Comparison of ENCODE assay signal across 8 cellular contexts in the genomic region with DNA sequence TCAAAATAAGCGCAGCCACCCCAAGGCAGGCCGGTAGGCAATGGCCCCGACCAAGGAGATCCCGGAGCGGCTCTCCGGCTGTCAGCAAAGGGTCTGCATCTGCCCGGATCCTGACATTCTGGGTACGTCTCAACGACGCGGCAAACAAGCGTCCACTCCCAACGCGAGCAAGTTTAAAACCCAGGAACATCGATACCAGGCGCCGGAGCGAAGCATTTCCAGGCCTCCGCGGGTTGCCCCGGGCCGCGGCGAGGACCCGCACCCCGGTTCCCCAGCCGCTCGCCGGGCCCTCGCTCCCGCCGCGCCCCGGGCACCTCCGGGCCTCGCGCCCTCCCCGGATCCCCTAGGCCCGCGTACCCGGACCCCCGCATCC. TPM values are rescaled to one million over a fixed set of nuclear protein-coding genes. Genes with fewer than 3 reads are reported as not detected.
DNase-seq lines count a peak whose midpoint lies in the region; ATAC-seq, FAIRE-seq and TF ChIP-seq lines count a peak whose summit lies in the region.

No MANE protein-coding gene starts in this region.

- H3K4me1 Mint-ChIP-seq in CD8-positive, alpha-beta memory T cell = peaks cover 30 to 47% (median 44%) of the 10 kb centered on the region in 3 donors

- WGBS in K562 (ENCODE audit: insufficient coverage, low coverage, missing lambda C conversion rate) = 0% methylated on average over 18 of the region's 42 CpGs

- CTCF ChIA-PET in CD8-positive, alpha-beta memory T cell (lab: Charles Lee) = no interaction called here
- CTCF ChIA-PET in K562 (lab: Yijun Ruan, JAX; ENCODE audit: low intra/inter-chr PET ratio) = no interaction called here

- no peak for DNase-seq in CD8-positive, alpha-beta memory T cell
- DNase-seq in K562 (ENCODE audit: extremely low read depth in 1 of 4, low spot score in 3 of 4) (peak in 2 of 4 experiments; percentile 45 to 55), sciatic nerve (ENCODE audit: low spot score) (peak; percentile 60), NCI-H128 (lab: John Stamatoyannopoulos, UW; ENCODE audit: unreplicated experiment) (no peak)

- no peaks in the 10 kb centered on the region for H3K9me2 ChIP-seq in SU-DHL-6 (replicated peaks; ENCODE audit: insufficient read depth, low read length)

- H3K4me2 ChIP-seq in SU-DHL-6 (ENCODE audit: low read depth, low read length, poor library complexity, severe bottlenecking) (peak overlapping the region; percentile 61), K562 (ENCODE audit: insufficient read depth, low read length) (peak overlapping the region; percentile 68)

- H3K27ac ChIP-seq in CD8-positive, alpha-beta memory T cell (ENCODE audit: low read depth, low read length) = peak overlapping the region; percentile 57
- H3K27ac ChIP-seq in SU-DHL-6 (ENCODE audit: low read depth, low read length) (no peak overlapping the region), K562 (ENCODE audit: extremely low read depth, low read depth, low read length) (peak overlapping the region; percentile 63)

- POLR2A ChIA-PET in CD8-positive, alpha-beta memory T cell (lab: Charles Lee) = interaction anchor here (1.5 to 1.8 kb wide), 2 partner anchors 21 to 37 kb away, joined by 6 to 7 read pairs; a partner anchor contains a TSS
- POLR2A ChIA-PET in K562 (lab: Yijun Ruan, JAX) = interaction anchor here (1.5 kb wide), 1 partner anchor 20 kb away, joined by 3 read pairs; a partner anchor contains a TSS

- FAIRE-seq in K562 (lab: Jason Lieb, UNC) = no peak

- peak overlapping the region; percentile 37 for H2AFZ ChIP-seq in SU-DHL-6 (ENCODE audit: low read depth, low read length, severe bottlenecking)
- H2AFZ ChIP-seq in K562 (ENCODE audit: low read depth, low read length) = peak overlapping the region; percentile 77

- peaks cover 20% of the 10 kb centered on the region for H3K4me1 ChIP-seq in CD8-positive, alpha-beta memory T cell (ENCODE audit: insufficient read depth, low read length)
- peaks cover 15 to 26% of the 10 kb centered on the region in 2 experiments for H3K4me1 ChIP-seq in K562 (replicated peaks in 1 of 2; ENCODE audit: control insufficient read depth in 2 of 2, insufficient read depth in 2 of 2, low read length in 2 of 2)

- TF ChIP-seq EP300 in K562 (IDR thresholded peaks at IDR 0.05; ENCODE audit: low read length) = no peak

- H3F3A ChIP-seq in SU-DHL-6 (ENCODE audit: insufficient read depth) = peaks cover 17% of the 10 kb centered on the region

- no peaks in the 10 kb centered on the region for H3K36me3 ChIP-seq in CD8-positive, alpha-beta memory T cell (ENCODE audit: insufficient read depth, low read length)
- H3K36me3 ChIP-seq in SU-DHL-6 (ENCODE audit: low read length) (no peaks in the 10 kb centered on the region), K562 (ENCODE audit: control insufficient read depth, insufficient read depth, low read length) (peaks cover 7% of the 10 kb centered on the region; the same call in 2 of the 3 replicates)

- no peaks in the 10 kb centered on the region for H3K9me3 Mint-ChIP-seq in CD8-positive, alpha-beta memory T cell

- ATAC-seq in GM19395 (IDR thresholded peaks at IDR 0.05; ENCODE audit: unreplicated experiment) (peak; percentile 56), HG03521 (IDR thresholded peaks at IDR 0.05; ENCODE audit: unreplicated experiment) (peak; percentile 32), K562 (peak; percentile 57), sciatic nerve (peak; percentile 48)

- H3K4me3 Mint-ChIP-seq in CD8-positive, alpha-beta memory T cell = peak overlapping the region; percentile 88 to 96 (median 95)

- TF ChIP-seq POLR2A in K562 (conservative IDR thresholded peaks at IDR 0.05) = no peak

- no peak for TF ChIP-seq CTCF in SU-DHL-6 (IDR thresholded peaks at IDR 0.05; ENCODE audit: insufficient read depth, low read length, poor library complexity, severe bottlenecking)
- TF ChIP-seq CTCF in K562 (IDR thresholded peaks at IDR 0.05 in 2 of 3, conservative IDR thresholded peaks at IDR 0.05 in 1 of 3; ENCODE audit: insufficient read depth in 2 of 3, low read depth in 1 of 3, low read length in 3 of 3) = no peak

- H3K27me3 Mint-ChIP-seq in CD8-positive, alpha-beta memory T cell = no peaks in the 10 kb centered on the region

- in situ Hi-C loops in K562 (cut with MboI) = no loop called here

- H3K79me2 ChIP-seq in SU-DHL-6 (ENCODE audit: insufficient read depth, low read length) (peaks cover 4% of the 10 kb centered on the region; the same call in 1 of the 2 replicates), K562 (ENCODE audit: control insufficient read depth, insufficient read depth, low read length) (peaks cover 48% of the 10 kb centered on the region)

- peak overlapping the region; percentile 58 for H3K4me3 ChIP-seq in CD8-positive, alpha-beta memory T cell (ENCODE audit: low read length)
- H3K4me3 ChIP-seq in SU-DHL-6 (ENCODE audit: insufficient read depth, low read length, poor library complexity, severe bottlenecking) (peak overlapping the region; percentile 53), K562 (peak overlapping the region; percentile 57), iPS-11a (ENCODE audit: low read depth, low read length) (peak overlapping the region; percentile 60)

- H3K36me3 Mint-ChIP-seq in CD8-positive, alpha-beta memory T cell = peaks cover 0 to 5% (median 0%) of the 10 kb centered on the region in 3 donors

- H3K27ac Mint-ChIP-seq in CD8-positive, alpha-beta memory T cell = peak overlapping the region; percentile 68 to 97 (median 95)

- H4K20me1 ChIP-seq in SU-DHL-6 (ENCODE audit: low read depth, low read length) (no peaks in the 10 kb centered on the region), K562 (replicated peaks; ENCODE audit: control insufficient read depth, insufficient read depth, low read length) (peaks cover 25% of the 10 kb centered on the region; the same call in 1 of the 2 replicates)

- TF ChIP-seq RAD21 in K562 (CRISPR knock-in tag; conservative IDR thresholded peaks at IDR 0.05 in 1 of 2, IDR thresholded peaks at IDR 0.05 in 1 of 2) = no peak

- no peaks in the 10 kb centered on the region for H3K9me1 ChIP-seq in K562 (ENCODE audit: control insufficient read depth, insufficient read depth, low read length)

- H3K9ac ChIP-seq in SU-DHL-6 (ENCODE audit: low read length) (peak overlapping the region; percentile 55), K562 (ENCODE audit: insufficient read depth in 1 of 2, low read depth in 2 of 2, low read length in 2 of 2) (peak overlapping the region; percentile 70 to 97)

- intact Hi-C loops in K562 (cut with micrococcal nuclease) (no loop called here), sciatic nerve (cut with DNase I) (no loop called here)

- no TSS peak for BruUV-seq in K562 (replicated peaks; lab: Mats Ljungman, UMichigan)

- H3K27me3 ChIP-seq in CD8-positive, alpha-beta memory T cell (ENCODE audit: insufficient read depth, low read length, poor library complexity, severe bottlenecking) = no peaks in the 10 kb centered on the region
- no peaks in the 10 kb centered on the region for H3K27me3 ChIP-seq in SU-DHL-6 (ENCODE audit: low read length)
- no peaks in the 10 kb centered on the region for H3K27me3 ChIP-seq in K562 (ENCODE audit: control insufficient read depth in 2 of 2, insufficient read depth in 2 of 2, low read length in 2 of 2)

- no peaks in the 10 kb centered on the region for H3K9me3 ChIP-seq in CD8-positive, alpha-beta memory T cell (ENCODE audit: low read length)
- no peaks in the 10 kb centered on the region for H3K9me3 ChIP-seq in SU-DHL-6 (ENCODE audit: insufficient read depth, low read length)
- H3K9me3 ChIP-seq in K562 (replicated peaks; ENCODE audit: control insufficient read depth, insufficient read depth, low read depth, low read length) = no peaks in the 10 kb centered on the region

RNA-seq across cellular contexts. Expression of a gene that starts 0.5 kb away (rescaled TPM):
- 10 to 100 TPM; 34.7 to 37.8 TPM for total RNA-seq in CD8-positive, alpha-beta memory T cell
- polyA plus RNA-seq in CD8-positive, alpha-beta memory T cell = 33.1 TPM
- 23.3 and 33.1 TPM in 2 replicates for total RNA-seq in K562 (2011; cell fraction: chromatin; rRNA removed; ENCODE audit: low replicate concordance)
- total RNA-seq in K562 (2011; cell fraction: nucleolus; rRNA removed) = 21.2 and 24.7 TPM in 2 replicates
- total RNA-seq in K562 (2011; cell fraction: nucleoplasm; rRNA removed) = 19.4 and 24.6 TPM in 2 replicates
- total RNA-seq in K562 (2014; rRNA removed) = 17.0 and 18.4 TPM in 2 replicates
- total RNA-seq in K562 (2014; rRNA removed; fragmentation: Illumina TruSeq; extraction: Trizol) = 9.7 and 10.3 TPM in 2 replicates
- total RNA-seq in K562 (2015; rRNA removed; fragmentation: Illumina TruSeq; extraction: Trizol) = 12.4 and 14.2 TPM in 2 replicates
- total RNA-seq in K562 (2021) = 15.6 and 18.7 TPM in 2 replicates
- polyA plus RNA-seq in K562 (2011; rRNA removed) = 14.9 and 15.6 TPM in 2 replicates
- 11.3 and 12.8 TPM in 2 replicates for polyA plus RNA-seq in K562 (2011; cell fraction: cytosol; rRNA removed)
- 19.8 and 22.6 TPM in 2 replicates for polyA plus RNA-seq in K562 (2011; cell fraction: nucleus; rRNA removed)
- 12.3 and 14.9 TPM in 2 replicates for polyA plus RNA-seq in K562 (2012)
- 14.8 and 25.8 TPM in 2 replicates for polyA plus RNA-seq in K562 (2014; fragmentation: Illumina TruSeq; extraction: Trizol)
- 1 to 10 TPM; 1.7 to 3.8 TPM for polyA plus RNA-seq in K562 (2014; fragmentation: Nextera tagmentation; extraction: Ambion mirVana)
- polyA plus RNA-seq in K562 (2014; rRNA removed) = 10.7 and 12.5 TPM in 2 replicates
- polyA minus RNA-seq in K562 (2011; rRNA and poly(A)+ RNA removed) = 16.6 and 18.6 TPM in 2 replicates
- 9.7 and 11.0 TPM in 2 replicates for polyA minus RNA-seq in K562 (2011; cell fraction: cytosol; rRNA and poly(A)+ RNA removed)
- polyA minus RNA-seq in K562 (2011; cell fraction: nucleus; rRNA and poly(A)+ RNA removed) = 7.9 and 9.0 TPM in 2 replicates
- total RNA-seq in sciatic nerve = 42.8 TPM

RNA-seq across cellular contexts. Expression of a gene that starts 20.3 kb away (rescaled TPM):
- 10 to 100 TPM; 15.2 to 16.2 TPM for total RNA-seq in CD8-positive, alpha-beta memory T cell
- 13.9 TPM for polyA plus RNA-seq in CD8-positive, alpha-beta memory T cell
- 5.1 and 8.4 TPM in 2 replicates for total RNA-seq in K562 (2011; cell fraction: chromatin; rRNA removed; ENCODE audit: low replicate concordance)
- 3.8 and 4.3 TPM in 2 replicates for total RNA-seq in K562 (2011; cell fraction: nucleolus; rRNA removed)
- 4.6 and 7.3 TPM in 2 replicates for total RNA-seq in K562 (2011; cell fraction: nucleoplasm; rRNA removed)
- total RNA-seq in K562 (2014; rRNA removed) = 4.5 and 9.1 TPM in 2 replicates
- total RNA-seq in K562 (2014; rRNA removed; fragmentation: Illumina TruSeq; extraction: Trizol) = 6.4 and 6.9 TPM in 2 replicates
- total RNA-seq in K562 (2015; rRNA removed; fragmentation: Illumina TruSeq; extraction: Trizol) = 7.0 and 8.3 TPM in 2 replicates
- 10.2 and 11.7 TPM in 2 replicates for total RNA-seq in K562 (2021)
- polyA plus RNA-seq in K562 (2011; rRNA removed) = 14.3 and 17.4 TPM in 2 replicates
- 24.0 and 24.2 TPM in 2 replicates for polyA plus RNA-seq in K562 (2011; cell fraction: cytosol; rRNA removed)
- 9.4 and 10.3 TPM in 2 replicates for polyA plus RNA-seq in K562 (2011; cell fraction: nucleus; rRNA removed)
- 10.5 and 13.2 TPM in 2 replicates for polyA plus RNA-seq in K562 (2012)
- 12.0 and 16.2 TPM in 2 replicates for polyA plus RNA-seq in K562 (2014; fragmentation: Illumina TruSeq; extraction: Trizol)
- polyA plus RNA-seq in K562 (2014; fragmentation: Nextera tagmentation; extraction: Ambion mirVana) = 1 to 10 TPM; 3.3 to 4.7 TPM
- 7.5 and 9.0 TPM in 2 replicates for polyA plus RNA-seq in K562 (2014; rRNA removed)
- 14.8 and 20.1 TPM in 2 replicates for polyA minus RNA-seq in K562 (2011; rRNA and poly(A)+ RNA removed)
- polyA minus RNA-seq in K562 (2011; cell fraction: cytosol; rRNA and poly(A)+ RNA removed) = 7.6 and 11.1 TPM in 2 replicates
- polyA minus RNA-seq in K562 (2011; cell fraction: nucleus; rRNA and poly(A)+ RNA removed) = 1.3 and 4.7 TPM in 2 replicates
- 19.2 TPM for total RNA-seq in sciatic nerve

RNA-seq across cellular contexts. Expression of a gene that starts 36.6 kb away (rescaled TPM):
- total RNA-seq in CD8-positive, alpha-beta memory T cell = 100 to 1,000 TPM; 140 to 147 TPM
- polyA plus RNA-seq in CD8-positive, alpha-beta memory T cell = 122 TPM
- 20.9 and 28.4 TPM in 2 replicates for total RNA-seq in K562 (2011; cell fraction: chromatin; rRNA removed; ENCODE audit: low replicate concordance)
- 50.9 and 59.1 TPM in 2 replicates for total RNA-seq in K562 (2011; cell fraction: nucleolus; rRNA removed)
- 40.5 and 59.2 TPM in 2 replicates for total RNA-seq in K562 (2011; cell fraction: nucleoplasm; rRNA removed)
- total RNA-seq in K562 (2014; rRNA removed) (197 and 210 TPM in 2 replicates), K562 (2014; rRNA removed; fragmentation: Illumina TruSeq; extraction: Trizol) (111 and 125 TPM in 2 replicates), K562 (2015; rRNA removed; fragmentation: Illumina TruSeq; extraction: Trizol) (152 and 163 TPM in 2 replicates), K562 (2021) (214 and 225 TPM in 2 replicates), sciatic nerve (38.0 TPM)
- polyA plus RNA-seq in K562 (2011; rRNA removed) (197 and 215 TPM in 2 replicates), K562 (2014; fragmentation: Illumina TruSeq; extraction: Trizol) (176 and 179 TPM in 2 replicates), K562 (2014; fragmentation: Nextera tagmentation; extraction: Ambion mirVana) (10 to 100 TPM; 51.4 to 92.8 TPM), K562 (2014; rRNA removed) (169 and 185 TPM in 2 replicates)
- polyA plus RNA-seq in K562 (2011; cell fraction: cytosol; rRNA removed) = 413 and 533 TPM in 2 replicates
- 126 and 138 TPM in 2 replicates for polyA plus RNA-seq in K562 (2011; cell fraction: nucleus; rRNA removed)
- 216 and 269 TPM in 2 replicates for polyA plus RNA-seq in K562 (2012)
- polyA minus RNA-seq in K562 (2011; rRNA and poly(A)+ RNA removed) = 63.1 and 70.4 TPM in 2 replicates
- polyA minus RNA-seq in K562 (2011; cell fraction: cytosol; rRNA and poly(A)+ RNA removed) = 99.1 and 126 TPM in 2 replicates
- polyA minus RNA-seq in K562 (2011; cell fraction: nucleus; rRNA and poly(A)+ RNA removed) = 16.0 and 28.5 TPM in 2 replicates
